In genomic region chr10:115871855-115872254, GRCh38 we compare ENCODE assay signal across 30 cellular contexts.
"Had no signal": no experiment of that assay in that cellular context is flagged by ENCODE, and none has a peak within 500 bp of the region (broad histone marks: within the 10 kb centered on the region; RNA-seq: fewer than 3 reads in every experiment).

No MANE protein-coding gene starts in this region.

- DNase-seq: hypothalamus; immature natural killer cell; kidney; left colon; left ventricle myocardium inferior; naive B cell; natural killer cell; nephron progenitor cell; pancreas; posterior cingulate gyrus; retina; right cardiac atrium; stimulated activated CD4-positive, alpha-beta T cell treated with anti-CD3 and anti-CD28 coated beads, Interleukin-12 subunit alpha, Interleukin-12 subunit beta, amount 100 ng/mL, for 4 hours; stimulated activated CD4-positive, alpha-beta T cell treated with anti-CD3 and anti-CD28 coated beads, Interleukin-15, amount 100 ng/mL, for 24 hours; stimulated activated CD4-positive, alpha-beta T cell treated with anti-CD3 and anti-CD28 coated beads, Interleukin-2, amount 100 ng/mL, for 24 hours; stimulated activated CD4-positive, alpha-beta T cell treated with anti-CD3 and anti-CD28 coated beads, Interleukin-4, amount 100 ng/mL, for 1 hour; stimulated activated naive B cell treated with anti-CD40 and anti-IgM and Interleukin-4, amounts not matched to agents 10 μg/mL and 1 μg/mL and 100 μg/mL, for 72 hours; stimulated activated naive CD8-positive, alpha-beta T cell treated with anti-CD3 and anti-CD28 coated beads, Interleukin-15, Interleukin-2, amounts not matched to agents 100 U/mL and 50 U/mL, for 24 hours; stomach; testis; thyroid gland; transverse colon; upper lobe of left lung had no signal

- H3K4me3 ChIP-seq: left ventricle myocardium inferior, lung, neural progenitor cell, pancreas, prostate gland, skin epidermis, stomach, testis, thyroid gland, transverse colon, upper lobe of left lung, vagina had no signal

- H3K9me3 ChIP-seq: left ventricle myocardium inferior, neutrophil, pancreas, prostate gland, stomach, testis, thyroid gland, transverse colon, upper lobe of left lung, vagina had no signal

- H3K4me2 ChIP-seq: neural progenitor cell had no signal

- H2AFZ ChIP-seq: neural progenitor cell had no signal

- H3K27me3 ChIP-seq: neural progenitor cell, neutrophil, pancreas, stomach, testis, thyroid gland, transverse colon, upper lobe of left lung, vagina had no signal

- H3K9ac ChIP-seq: neural progenitor cell had no signal

- H3K27ac ChIP-seq: left ventricle myocardium inferior, neural progenitor cell, neutrophil, pancreas, prostate gland, skin epidermis, stomach, testis, thyroid gland, transverse colon, upper lobe of left lung, vagina had no signal

- ATAC-seq: left colon; natural killer cell; pancreas; right cardiac atrium; sciatic nerve; stimulated activated naive B cell treated with anti-CD40 and anti-IgM and Interleukin-4, amounts not matched to agents 10 μg/mL and 1 μg/mL and 100 μg/mL, for 72 hours; stimulated activated naive CD8-positive, alpha-beta T cell treated with anti-CD3 and anti-CD28 coated beads, Interleukin-15, Interleukin-2, amounts not matched to agents 100 U/mL and 50 U/mL, for 24 hours had no signal

- H3K36me3 ChIP-seq: left ventricle myocardium inferior, neural progenitor cell, neutrophil, pancreas, prostate gland, stomach, thyroid gland, transverse colon, upper lobe of left lung, vagina had no signal

- H3K4me1 ChIP-seq: left ventricle myocardium inferior, neural progenitor cell, pancreas, prostate gland, thyroid gland, transverse colon, upper lobe of left lung, vagina had no signal
